ENCODE assay signal across 8 cellular contexts in the genomic region with DNA sequence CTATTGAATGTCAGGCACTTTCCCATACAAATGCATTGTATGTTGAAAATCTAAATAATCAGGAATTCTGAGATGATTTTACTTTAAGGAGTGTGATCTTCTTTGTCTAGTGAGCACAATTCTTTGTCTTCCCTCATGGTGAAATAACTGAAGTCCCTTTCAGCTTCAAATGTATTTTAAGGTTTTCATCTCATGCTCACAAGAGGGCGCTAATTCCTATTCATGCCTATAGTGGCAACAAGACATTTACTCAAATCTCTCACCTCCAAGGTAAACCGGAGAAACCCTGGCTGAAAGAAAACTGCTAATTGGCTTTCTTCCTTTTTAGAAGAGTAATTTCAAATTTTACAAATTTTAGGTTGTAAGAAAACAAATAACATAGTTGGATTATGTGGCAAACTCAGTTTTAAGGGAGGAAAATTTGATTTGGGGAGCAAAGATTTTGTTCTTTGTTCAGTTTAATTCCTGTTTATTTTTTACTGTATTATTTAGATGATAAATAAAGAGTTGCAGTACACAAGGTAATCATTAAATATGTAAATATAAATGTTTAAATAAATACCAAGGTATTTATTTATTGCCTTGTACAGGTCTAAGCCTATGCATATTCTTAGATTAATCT.
A peak's percentile ranks its signal among the peaks of the same experiment; 100 is the strongest.
DNase-seq lines count a peak whose midpoint lies in the region; ATAC-seq and TF ChIP-seq lines count a peak whose summit lies in the region.

No MANE protein-coding gene starts in this region.

- no peak overlapping the region for H3K4me3 ChIP-seq in LNCaP clone FGC (ENCODE audit: low read depth, low read length)
- H3K4me3 ChIP-seq in naive thymus-derived CD4-positive, alpha-beta T cell (ENCODE audit: low read length) = no peak overlapping the region

- H3K27me3 Mint-ChIP-seq in effector memory CD8-positive, alpha-beta T cell = peaks cover 20 to 24% of the 10 kb centered on the region in 2 donors
- H3K27me3 Mint-ChIP-seq in naive thymus-derived CD4-positive, alpha-beta T cell = peaks cover 7 to 24% (median 16%) of the 10 kb centered on the region in 5 donors
- H3K27me3 Mint-ChIP-seq in activated naive CD4-positive, alpha-beta T cell treated with anti-CD3 and anti-CD28 coated beads, Interleukin-2, amount 10 ng/mL, durations not matched to agents 7 days and 5 days = peaks cover 4% of the 10 kb centered on the region

- H3K9me3 Mint-ChIP-seq in effector memory CD8-positive, alpha-beta T cell = no peaks in the 10 kb centered on the region
- H3K9me3 Mint-ChIP-seq in naive thymus-derived CD4-positive, alpha-beta T cell = peaks cover 0 to 12% (median 7%) of the 10 kb centered on the region in 11 donors
- no peaks in the 10 kb centered on the region for H3K9me3 Mint-ChIP-seq in activated naive CD4-positive, alpha-beta T cell treated with anti-CD3 and anti-CD28 coated beads, Interleukin-2, amount 10 ng/mL, durations not matched to agents 7 days and 5 days

- H3K27ac ChIP-seq in naive thymus-derived CD4-positive, alpha-beta T cell (ENCODE audit: low read depth, low read length) = no peak overlapping the region

- DNase-seq in AG20443 (ENCODE audit: low spot score) (peak; percentile 28), GM13977 (ENCODE audit: low spot score) (peak; percentile 51), LNCaP clone FGC (ENCODE audit: low read depth) (peak; percentile 27), OCI-M1 (lab: John Stamatoyannopoulos, UW) (peak; percentile 81)
- DNase-seq in effector memory CD8-positive, alpha-beta T cell = peak; percentile 3 to 13 (median 5)
- peak in 6 of 9 donors; percentile 18 to 42 (median 24) for DNase-seq in naive thymus-derived CD4-positive, alpha-beta T cell
- no peak for DNase-seq in activated T-cell treated with anti-CD3 and anti-CD28 coated beads, Interleukin-2, amount 50 U/mL, for 1 hour
- DNase-seq in activated naive CD4-positive, alpha-beta T cell treated with anti-CD3 and anti-CD28 coated beads, Interleukin-2, amount 10 ng/mL, durations not matched to agents 7 days and 5 days = no peak

- no peaks in the 10 kb centered on the region for H3K27me3 ChIP-seq in naive thymus-derived CD4-positive, alpha-beta T cell (ENCODE audit: control insufficient read depth in 2 of 2, insufficient read depth in 2 of 2, low read length in 2 of 2)

- peak; percentile 64 for TF ChIP-seq CTCF in GM13977 (IDR thresholded peaks at IDR 0.05; ENCODE audit: extremely low read depth, insufficient read depth, missing control alignments)
- TF ChIP-seq CTCF in LNCaP clone FGC (IDR thresholded peaks at IDR 0.05; ENCODE audit: control insufficient read depth, extremely low read depth, insufficient read depth) = peak; percentile 70

- CTCF ChIA-PET in naive thymus-derived CD4-positive, alpha-beta T cell (lab: Charles Lee) = interaction anchor here (0.6 to 1.1 kb wide), 3 partner anchors 10 to 1235 kb away, joined by 3 to 4 read pairs (median 3); no protein-coding TSS in a partner anchor
- CTCF ChIA-PET in activated naive CD4-positive, alpha-beta T cell treated with anti-CD3 and anti-CD28 coated beads, Interleukin-2, amount 10 ng/mL, durations not matched to agents 7 days and 5 days (lab: Charles Lee) = interaction anchor here (0.7 to 2.4 kb wide), 10 partner anchors 9 to 604 kb away, joined by 3 to 7 read pairs (median 4); no protein-coding TSS in a partner anchor

- H3K4me1 Mint-ChIP-seq in effector memory CD8-positive, alpha-beta T cell (ENCODE audit: low read depth in 2 of 2) = no peaks in the 10 kb centered on the region
- no peaks in the 10 kb centered on the region for H3K4me1 Mint-ChIP-seq in naive thymus-derived CD4-positive, alpha-beta T cell
- no peaks in the 10 kb centered on the region for H3K4me1 Mint-ChIP-seq in activated naive CD4-positive, alpha-beta T cell treated with anti-CD3 and anti-CD28 coated beads, Interleukin-2, amount 10 ng/mL, durations not matched to agents 7 days and 5 days

- no peaks in the 10 kb centered on the region for H3K4me1 ChIP-seq in naive thymus-derived CD4-positive, alpha-beta T cell (ENCODE audit: control insufficient read depth in 2 of 2, insufficient read depth in 2 of 2, low read length in 2 of 2)

- in situ Hi-C loops in GM13977 (cut with MboI; ENCODE audit: low pct_unique_long_range_greater_than_20kb, low sequenced_read_pairs, unreplicated experiment) = loop anchor here (25.0 kb wide), 1 partner anchor 811 kb away; no protein-coding TSS in a partner anchor

- intact Hi-C loops in naive thymus-derived CD4-positive, alpha-beta T cell (cut with micrococcal nuclease) = loop anchor here (1.0 to 10.0 kb wide), 8 partner anchors 289 to 1134 kb away; no protein-coding TSS in a partner anchor

- H3K4me3 Mint-ChIP-seq in effector memory CD8-positive, alpha-beta T cell = no peak overlapping the region
- no peak overlapping the region for H3K4me3 Mint-ChIP-seq in naive thymus-derived CD4-positive, alpha-beta T cell
- no peak overlapping the region for H3K4me3 Mint-ChIP-seq in activated naive CD4-positive, alpha-beta T cell treated with anti-CD3 and anti-CD28 coated beads, Interleukin-2, amount 10 ng/mL, durations not matched to agents 7 days and 5 days

- no peaks in the 10 kb centered on the region for H3K36me3 ChIP-seq in naive thymus-derived CD4-positive, alpha-beta T cell (ENCODE audit: control insufficient read depth in 2 of 3, insufficient read depth in 3 of 3, low read length in 3 of 3)

- ATAC-seq in effector memory CD8-positive, alpha-beta T cell (replicated peaks) = no peak
- no peak for ATAC-seq in naive thymus-derived CD4-positive, alpha-beta T cell

- no peak overlapping the region for H3K27ac Mint-ChIP-seq in effector memory CD8-positive, alpha-beta T cell
- no peak overlapping the region for H3K27ac Mint-ChIP-seq in naive thymus-derived CD4-positive, alpha-beta T cell
- H3K27ac Mint-ChIP-seq in activated naive CD4-positive, alpha-beta T cell treated with anti-CD3 and anti-CD28 coated beads, Interleukin-2, amount 10 ng/mL, durations not matched to agents 7 days and 5 days = no peak overlapping the region

- H3K36me3 Mint-ChIP-seq in effector memory CD8-positive, alpha-beta T cell (ENCODE audit: insufficient read depth) = no peaks in the 10 kb centered on the region
- peaks cover 0 to 8% (median 0%) of the 10 kb centered on the region in 5 donors for H3K36me3 Mint-ChIP-seq in naive thymus-derived CD4-positive, alpha-beta T cell
- no peaks in the 10 kb centered on the region for H3K36me3 Mint-ChIP-seq in activated naive CD4-positive, alpha-beta T cell treated with anti-CD3 and anti-CD28 coated beads, Interleukin-2, amount 10 ng/mL, durations not matched to agents 7 days and 5 days

- H3K9me3 ChIP-seq in naive thymus-derived CD4-positive, alpha-beta T cell (ENCODE audit: control insufficient read depth in 2 of 3, low read length in 3 of 3) = no peaks in the 10 kb centered on the region

- POLR2A ChIA-PET in naive thymus-derived CD4-positive, alpha-beta T cell (lab: Charles Lee) = no interaction called here

Comparison
In these comparisons a context has a peak if more than half of its experiments do, and no peak if none do; other contexts are left out.
1. DNase-seq: peak in AG20443 (single experiment), GM13977 (single experiment), LNCaP clone FGC (single experiment), OCI-M1 (single experiment), effector memory CD8-positive, alpha-beta T cell (3 of 3) and naive thymus-derived CD4-positive, alpha-beta T cell (6 of 9); none in activated T-cell treated with anti-CD3 and anti-CD28 coated beads, Interleukin-2, amount 50 U/mL, for 1 hour (single experiment) and activated naive CD4-positive, alpha-beta T cell treated with anti-CD3 and anti-CD28 coated beads, Interleukin-2, amount 10 ng/mL, durations not matched to agents 7 days and 5 days (single experiment).